ENCODE assay signal across 1 cellular context in genomic region chr1:51240096-51240495, GRCh38.
TF ChIP-seq lines count a peak whose summit lies in the region.

No MANE protein-coding gene starts in this region.

TF ChIP-seq in GM23338, 12 proteins besides CTCF, POLR2A, EP300 and RAD21 (continued from another document):
- TF ChIP-seq REST (IDR thresholded peaks at IDR 0.05; ENCODE audit: unreplicated experiment) (no peak), ZNF331 (CRISPR knock-in tag; IDR thresholded peaks at IDR 0.05; ENCODE audit: low read depth) (no peak), JUNB (IDR thresholded peaks at IDR 0.05; ENCODE audit: unreplicated experiment) (no peak), ETS1 (IDR thresholded peaks at IDR 0.05) (no peak), STAT1 (IDR thresholded peaks at IDR 0.05; ENCODE audit: unreplicated experiment) (no peak), EZH2 (IDR thresholded peaks at IDR 0.05; ENCODE audit: low read depth, unreplicated experiment) (no peak), NANOG (IDR thresholded peaks at IDR 0.05; ENCODE audit: borderline replicate concordance) (no peak), POLR2AphosphoS5 (IDR thresholded peaks at IDR 0.05; ENCODE audit: low read depth) (no peak)
